In genomic region chr17:180380-181212, GRCh38 we compare ENCODE assay signal across 12 cellular contexts. TPM values are rescaled to one million over a fixed set of nuclear protein-coding genes. Genes with fewer than 3 reads are reported as not detected.
DNase-seq lines count a peak whose midpoint lies in the region; ATAC-seq and TF ChIP-seq lines count a peak whose summit lies in the region.
"Had no signal": no experiment of that assay in that cellular context is flagged by ENCODE, and none has a peak within 500 bp of the region (broad histone marks: within the 10 kb centered on the region; RNA-seq: fewer than 3 reads in every experiment).

No MANE protein-coding gene starts in this region.

- DNase-seq in Right ventricle myocardium inferior (ENCODE audit: missing footprints) (peak; percentile 39), cardiac septum (ENCODE audit: low spot score) (no peak), head of caudate nucleus (peak in 26 of 42 donors; percentile 9 to 65 (median 39)), mucosa of descending colon (no peak), upper lobe of right lung (no peak), DMS153 (lab: John Stamatoyannopoulos, UW) (no peak), ACHN (no peak)
- DNase-seq: Kasumi-1 had no signal

- H3K9me3 ChIP-seq in mucosa of descending colon (no peaks in the 10 kb centered on the region), upper lobe of right lung (no peaks in the 10 kb centered on the region)
- H3K9me3 ChIP-seq: BE2C had no signal

- H3K4me1 ChIP-seq in mucosa of descending colon (ENCODE audit: low read depth) (peaks cover 4% of the 10 kb centered on the region), upper lobe of right lung (peaks cover 5% of the 10 kb centered on the region)
- H3K4me1 ChIP-seq: BE2C had no signal

- TF ChIP-seq CTCF in mucosa of descending colon (IDR thresholded peaks at IDR 0.05) = no peak
- TF ChIP-seq CTCF in upper lobe of right lung (IDR thresholded peaks at IDR 0.05) = no peak

- ATAC-seq in Right ventricle myocardium inferior (peak; percentile 3), mucosa of descending colon (peak; percentile 37), upper lobe of right lung (no peak), HG03521 (IDR thresholded peaks at IDR 0.05; ENCODE audit: unreplicated experiment) (no peak)

- intact Hi-C loops in Right ventricle myocardium inferior (cut with DNase I) (loop anchor here (5.0 kb wide), 2 partner anchors 52 to 127 kb away; no protein-coding TSS in a partner anchor), cardiac septum (cut with DNase I) (loop anchor here (5.0 kb wide), 2 partner anchors 52 to 202 kb away; no protein-coding TSS in a partner anchor), head of caudate nucleus (cut with DNase I) (no loop called here), mucosa of descending colon (cut with DNase I, micrococcal nuclease) (no loop called here), upper lobe of right lung (cut with DNase I) (no loop called here)

- peaks cover 27% of the 10 kb centered on the region for H3K27me3 ChIP-seq in upper lobe of right lung

- H3K4me3 ChIP-seq in mucosa of descending colon (no peak overlapping the region), upper lobe of right lung (peak overlapping the region; percentile 44)

- H3K27ac ChIP-seq in upper lobe of right lung = peak overlapping the region; percentile 11

- in situ Hi-C loops in ACHN (cut with HindIII; ENCODE audit: low pct_ligation_motif_present, low pct_unique_long_range_greater_than_20kb, low sequenced_read_pairs) = no loop called here

- H3K36me3 ChIP-seq in mucosa of descending colon (ENCODE audit: low read depth) = no peaks in the 10 kb centered on the region
- H3K36me3 ChIP-seq in upper lobe of right lung = no peaks in the 10 kb centered on the region
- H3K36me3 ChIP-seq: BE2C had no signal

RNA-seq across cellular contexts. Expression of gene DOC2B, which starts 0.9 kb away (rescaled TPM):
- 4.5 TPM for total RNA-seq in Right ventricle myocardium inferior
- total RNA-seq in cardiac septum = 6.4 TPM
- 1 to 10 TPM; 3.2 to 6.7 (median 4.0) TPM for total RNA-seq in mucosa of descending colon
- 13.7 TPM for total RNA-seq in upper lobe of right lung

RNA-seq across cellular contexts. Expression of gene SCGB1C2, which starts 43.2 kb away (rescaled TPM):
- total RNA-seq in Right ventricle myocardium inferior = not detected
- not detected for total RNA-seq in cardiac septum
- total RNA-seq in mucosa of descending colon = not detected
- total RNA-seq in upper lobe of right lung = not detected
- total RNA-seq: dermis blood vessel endothelial cell, renal cortical epithelial cell had no signal

Comparison
In these comparisons a context has a peak if more than half of its experiments do, and no peak if none do; other contexts are left out.
1. DNase-seq: peak in Right ventricle myocardium inferior (single experiment) and head of caudate nucleus (26 of 42); none in cardiac septum (single experiment), mucosa of descending colon (0 of 3), upper lobe of right lung (single experiment), DMS153 (single experiment) and ACHN (single experiment).
2. ATAC-seq: peak in Right ventricle myocardium inferior (single experiment) and mucosa of descending colon (single experiment); none in upper lobe of right lung (single experiment) and HG03521 (single experiment).
3. intact Hi-C loops: an anchor here in Right ventricle myocardium inferior (5.0 kb wide) and cardiac septum (5.0 kb wide); none called in head of caudate nucleus, mucosa of descending colon and upper lobe of right lung.